ENCODE assay signal across 2 cellular contexts in genomic region chr2:96010320-96011128, GRCh38.
TF ChIP-seq lines count a peak whose summit lies in the region.

No MANE protein-coding gene starts in this region.

TF ChIP-seq in WTC11, 78 proteins besides CTCF, POLR2A, EP300 and RAD21:
- TF ChIP-seq MAX (CRISPR knock-in tag; IDR thresholded peaks at IDR 0.05) (0 out of 2 replicates have a peak, but pooled peaks have one; percentile 17), FOXK1 (CRISPR knock-in tag; IDR thresholded peaks at IDR 0.05) (0 out of 2 replicates have a peak, but pooled peaks have one; percentile 19), CREM (CRISPR knock-in tag; IDR thresholded peaks at IDR 0.05) (peak; percentile 26; the same call in 1 of the 2 replicates), NFYB (CRISPR knock-in tag; conservative IDR thresholded peaks at IDR 0.05; ENCODE audit: low read depth) (0 out of 2 replicates have a peak, but pooled peaks have one; percentile 10)

TF ChIP-seq in GM12878, 131 proteins besides CTCF, POLR2A, EP300 and RAD21:
- peak; percentile 80 for TF ChIP-seq ATF7 (IDR thresholded peaks at IDR 0.05; ENCODE audit: low read depth)
- peak; percentile 83 for TF ChIP-seq CREB1 (IDR thresholded peaks at IDR 0.05; ENCODE audit: low read depth)
- peak; percentile 83 for TF ChIP-seq NBN (IDR thresholded peaks at IDR 0.05)
- peak; percentile 85 for TF ChIP-seq CREM (IDR thresholded peaks at IDR 0.05; ENCODE audit: low read depth)
- TF ChIP-seq BHLHE40 (IDR thresholded peaks at IDR 0.05; ENCODE audit: borderline replicate concordance in 1 of 2, low read depth in 2 of 2, low read length in 1 of 2): peak in 1 of 2 experiments; percentile 13; a peak in 1 of 4 replicates
TF ChIP-seq in GM12878: peak in this region for 5; not testable (repeated sequence) for 126.
